In genomic region chr1:93878889-93879586, GRCh38 we compare ENCODE assay signal across 1 cellular context.
TF ChIP-seq lines count a peak whose summit lies in the region.

Gene DNTTIP2, minus strand, starts transcription at chr1:93879206. Its CDS starts 58 bp downstream, at chr1:93879148.

TF ChIP-seq in WTC11, 78 proteins besides CTCF, POLR2A, EP300 and RAD21 (continued from another document and continues in another):
- peak; percentile 69 for TF ChIP-seq ZNF281 (CRISPR knock-in tag; IDR thresholded peaks at IDR 0.05)
- peak; percentile 89 for TF ChIP-seq GABPB1 (CRISPR knock-in tag; IDR thresholded peaks at IDR 0.05)
- no peak for TF ChIP-seq ATF6 (CRISPR knock-in tag; IDR thresholded peaks at IDR 0.05)
- no peak for TF ChIP-seq SMAD3 (CRISPR knock-in tag; IDR thresholded peaks at IDR 0.05; ENCODE audit: borderline replicate concordance)
- TF ChIP-seq SOX15 (CRISPR knock-in tag; IDR thresholded peaks at IDR 0.05), result no peak
- TF ChIP-seq ZNF317 (CRISPR knock-in tag; IDR thresholded peaks at IDR 0.05; ENCODE audit: borderline replicate concordance, low read depth), result no peak
- TF ChIP-seq FOXP4 (CRISPR knock-in tag; IDR thresholded peaks at IDR 0.05), result no peak; the same call in 1 of the 2 replicates
- TF ChIP-seq FOXP1 (CRISPR knock-in tag; IDR thresholded peaks at IDR 0.05; ENCODE audit: borderline replicate concordance), result peak; percentile 44; the same call in 1 of the 2 replicates
- TF ChIP-seq ZNF138 (CRISPR knock-in tag; conservative IDR thresholded peaks at IDR 0.05), result no peak
- TF ChIP-seq ESRRA (CRISPR knock-in tag; IDR thresholded peaks at IDR 0.05; ENCODE audit: borderline replicate concordance), result no peak
- TF ChIP-seq STAT6 (CRISPR knock-in tag; conservative IDR thresholded peaks at IDR 0.05; ENCODE audit: low read depth), result no peak
- no peak for TF ChIP-seq ZNF219 (CRISPR knock-in tag; IDR thresholded peaks at IDR 0.05; ENCODE audit: borderline replicate concordance)
- TF ChIP-seq TCF7 (CRISPR knock-in tag; IDR thresholded peaks at IDR 0.05; ENCODE audit: low read depth), result no peak
- no peak for TF ChIP-seq TP53 (CRISPR knock-in tag; IDR thresholded peaks at IDR 0.05)
- TF ChIP-seq TEAD1 (CRISPR knock-in tag; IDR thresholded peaks at IDR 0.05), result peak; percentile 89
- TF ChIP-seq NFE2L1 (CRISPR knock-in tag; IDR thresholded peaks at IDR 0.05), result no peak
- TF ChIP-seq JAZF1 (CRISPR knock-in tag; IDR thresholded peaks at IDR 0.05), result no peak
- no peak for TF ChIP-seq GRHL2 (CRISPR knock-in tag; IDR thresholded peaks at IDR 0.05; ENCODE audit: insufficient replicate concordance, severe bottlenecking)
- no peak for TF ChIP-seq RORB (CRISPR knock-in tag; IDR thresholded peaks at IDR 0.05)
- no peak for TF ChIP-seq CBFB (CRISPR knock-in tag; IDR thresholded peaks at IDR 0.05; ENCODE audit: low read depth)
- TF ChIP-seq NR1H2 (CRISPR knock-in tag; IDR thresholded peaks at IDR 0.05), result no peak
- TF ChIP-seq MAX (CRISPR knock-in tag; IDR thresholded peaks at IDR 0.05), result peak; percentile 79; the same call in 1 of the 2 replicates
- TF ChIP-seq MXD4 (CRISPR knock-in tag; IDR thresholded peaks at IDR 0.05; ENCODE audit: borderline replicate concordance), result no peak
- peak; percentile 89 for TF ChIP-seq FOXK1 (CRISPR knock-in tag; IDR thresholded peaks at IDR 0.05)
- 0 out of 2 replicates have a peak, but pooled peaks have one; percentile 17 for TF ChIP-seq ZNF232 (CRISPR knock-in tag; IDR thresholded peaks at IDR 0.05)
- no peak for TF ChIP-seq OVOL2 (CRISPR knock-in tag; IDR thresholded peaks at IDR 0.05; ENCODE audit: borderline replicate concordance)
- TF ChIP-seq ETV6 (CRISPR knock-in tag; IDR thresholded peaks at IDR 0.05), result peak; percentile 89; the same call in 1 of the 2 replicates
- no peak for TF ChIP-seq EMX1 (CRISPR knock-in tag; IDR thresholded peaks at IDR 0.05)
- no peak for TF ChIP-seq ATF3 (CRISPR knock-in tag; conservative IDR thresholded peaks at IDR 0.05)
- TF ChIP-seq ZNF512 (CRISPR knock-in tag; IDR thresholded peaks at IDR 0.05; ENCODE audit: borderline replicate concordance), result no peak
- no peak for TF ChIP-seq ZNF532 (CRISPR knock-in tag; IDR thresholded peaks at IDR 0.05; ENCODE audit: borderline replicate concordance)
- TF ChIP-seq ZNF671 (CRISPR knock-in tag; IDR thresholded peaks at IDR 0.05), result peak; percentile 63; the same call in 1 of the 2 replicates
- TF ChIP-seq GTF2I (CRISPR knock-in tag; conservative IDR thresholded peaks at IDR 0.05), result no peak
- peak; percentile 72; the same call in 1 of the 2 replicates for TF ChIP-seq E2F5 (CRISPR knock-in tag; IDR thresholded peaks at IDR 0.05)
- TF ChIP-seq FOXJ3 (CRISPR knock-in tag; IDR thresholded peaks at IDR 0.05; ENCODE audit: borderline replicate concordance), result no peak
- TF ChIP-seq CREM (CRISPR knock-in tag; IDR thresholded peaks at IDR 0.05), result peak; percentile 98
- TF ChIP-seq ZNF425 (CRISPR knock-in tag; conservative IDR thresholded peaks at IDR 0.05), result no peak
- peak; percentile 78 for TF ChIP-seq SP1 (CRISPR knock-in tag; conservative IDR thresholded peaks at IDR 0.05)
- TF ChIP-seq ZNF423 (CRISPR knock-in tag; IDR thresholded peaks at IDR 0.05), result no peak
- no peak for TF ChIP-seq MYBL2 (CRISPR knock-in tag; IDR thresholded peaks at IDR 0.05)
- no peak for TF ChIP-seq ZSCAN18 (CRISPR knock-in tag; IDR thresholded peaks at IDR 0.05)
